8 cellular contexts compared by ENCODE assay signal in the genomic region with DNA sequence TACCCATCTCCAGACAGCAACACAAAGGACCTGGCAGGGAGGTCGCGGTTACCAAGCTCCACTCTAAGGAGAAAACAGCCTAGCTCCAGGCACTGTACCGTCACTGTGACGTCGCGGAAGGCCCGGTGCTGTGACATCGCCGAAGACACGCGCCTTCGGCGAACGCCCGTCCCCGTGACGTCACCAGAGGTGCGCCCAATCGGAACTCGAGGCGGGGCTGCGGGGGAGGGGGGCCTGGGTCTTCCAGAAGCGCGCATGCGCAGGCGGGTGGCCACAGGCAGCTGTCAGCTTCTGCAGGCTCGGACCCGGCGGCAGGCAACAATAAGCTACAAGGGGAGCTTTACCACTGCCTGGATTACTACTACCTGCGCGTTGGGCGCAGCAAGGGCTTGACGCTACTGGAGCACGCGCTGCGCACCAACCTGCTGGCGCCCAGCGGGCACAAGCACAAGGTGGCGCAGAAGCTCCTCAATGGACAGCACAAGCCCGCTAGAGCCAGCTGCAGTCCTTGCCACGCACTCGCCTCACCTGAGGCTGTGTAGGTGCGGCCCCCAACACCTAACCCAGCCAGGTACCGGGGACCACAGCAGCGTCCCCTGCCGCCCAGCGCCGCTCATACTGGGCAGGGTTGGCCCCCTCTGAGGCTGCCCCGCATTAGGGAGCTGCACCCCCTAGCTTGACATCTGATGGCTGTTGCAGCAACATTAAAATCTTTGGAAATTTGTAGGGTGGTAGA.
DNase-seq lines count a peak whose midpoint lies in the region; ATAC-seq and TF ChIP-seq lines count a peak whose summit lies in the region.

No MANE protein-coding gene starts in this region.

- no peaks in the 10 kb centered on the region for H3K79me1 ChIP-seq in mesenchymal stem cell (replicated peaks; ENCODE audit: low read length, poor library complexity, severe bottlenecking)

- H3K4me3 Mint-ChIP-seq in endodermal cell: peak overlapping the region; percentile 53

- peak; percentile 74 for DNase-seq in GDM1 (lab: John Stamatoyannopoulos, UW)
- peak; percentile 72 to 93 for DNase-seq in NCI-H446 (lab: John Stamatoyannopoulos, UW)
- peak; percentile 91 for DNase-seq in activated CD8-positive, alpha-beta memory T cell treated with anti-CD3 and anti-CD28 coated beads, Interleukin-2, amount 50 U/mL, for 48 hours
- DNase-seq in endodermal cell: peak; percentile 99
- DNase-seq in mesenchymal stem cell: peak; percentile 61
- peak; percentile 62 to 84 (median 80) for DNase-seq in stimulated activated CD4-positive, alpha-beta T cell treated with anti-CD3 and anti-CD28 coated beads, TNF-alpha, amount 100 ng/mL, for 48 hours (ENCODE audit: low read depth in 3 of 3)

- H3K4me1 ChIP-seq in endodermal cell (ENCODE audit: control insufficient read depth, insufficient read depth, low read length): no peaks in the 10 kb centered on the region
- H3K4me1 ChIP-seq in mesenchymal stem cell (ENCODE audit: control insufficient read depth, insufficient read depth, low read depth, low read length): peaks cover 10% of the 10 kb centered on the region

- TF ChIP-seq CTCF in endodermal cell (conservative IDR thresholded peaks at IDR 0.05): peak; percentile 81

- H3K9me3 Mint-ChIP-seq in endodermal cell: peaks cover 8% of the 10 kb centered on the region

- peak overlapping the region; percentile 79 for H3K4me3 ChIP-seq in endodermal cell (ENCODE audit: low read length)
- H3K4me3 ChIP-seq in mesenchymal stem cell (ENCODE audit: insufficient read depth in 1 of 2, low read depth in 1 of 2, low read length in 2 of 2): peak overlapping the region; percentile 53 to 72

- no peak overlapping the region for H2BK120ac ChIP-seq in mesenchymal stem cell (ENCODE audit: low read depth, low read length)

- no peaks in the 10 kb centered on the region for H3K36me3 ChIP-seq in endodermal cell (ENCODE audit: control insufficient read depth, insufficient read depth, low read length)
- peaks cover 0 to 18% of the 10 kb centered on the region in 2 experiments for H3K36me3 ChIP-seq in mesenchymal stem cell (ENCODE audit: control insufficient read depth in 1 of 2, insufficient read depth in 2 of 2, low read depth in 1 of 2, low read length in 2 of 2)

- H3K27me3 Mint-ChIP-seq in endodermal cell (ENCODE audit: insufficient read depth): peaks cover 9% of the 10 kb centered on the region

- H3K27ac ChIP-seq in endodermal cell (ENCODE audit: low read depth, low read length) (no peak overlapping the region), mesenchymal stem cell (ENCODE audit: low read length, poor library complexity, severe bottlenecking) (no peak overlapping the region)

- H3K23ac ChIP-seq in mesenchymal stem cell (ENCODE audit: low read length in 2 of 2): no peak overlapping the region

- H3K9ac ChIP-seq in endodermal cell (ENCODE audit: extremely low read depth, low read length, poor library complexity, severe bottlenecking) (no peak overlapping the region), mesenchymal stem cell (ENCODE audit: low read length) (peak overlapping the region; percentile 71)

- H3K27ac Mint-ChIP-seq in endodermal cell: peak overlapping the region; percentile 82

- WGBS in endodermal cell (ENCODE audit: insufficient coverage in 1 of 2, insufficient read length in 1 of 2), 2 experiments: 2 to 8% methylated on average over 9 to 49 of the region's 49 CpGs
- 35% methylated on average over 45 of the region's 49 CpGs for WGBS in mesenchymal stem cell

- H2BK5ac ChIP-seq in mesenchymal stem cell (ENCODE audit: low read depth, low read length, poor library complexity, severe bottlenecking): no peak overlapping the region

- H3K4me1 Mint-ChIP-seq in endodermal cell: peaks cover 2% of the 10 kb centered on the region

- H3K36me3 Mint-ChIP-seq in endodermal cell (ENCODE audit: low read depth): peaks cover 27% of the 10 kb centered on the region

- ATAC-seq in HG02759 (IDR thresholded peaks at IDR 0.05; ENCODE audit: unreplicated experiment) (peak; percentile 76), HG03565 (IDR thresholded peaks at IDR 0.05; ENCODE audit: unreplicated experiment) (no peak)

- peak overlapping the region; percentile 67 for H3K4me2 ChIP-seq in mesenchymal stem cell (ENCODE audit: low read length, poor library complexity, severe bottlenecking)

- no peak overlapping the region for H2BK12ac ChIP-seq in mesenchymal stem cell (ENCODE audit: low read length in 2 of 2)

- peak overlapping the region in 1 of 2 experiments; percentile 74 for H3K14ac ChIP-seq in mesenchymal stem cell (ENCODE audit: low read length in 2 of 2)

- H3K27me3 ChIP-seq in endodermal cell (ENCODE audit: control insufficient read depth, insufficient read depth, low read length, poor library complexity, severe bottlenecking) (no peaks in the 10 kb centered on the region), mesenchymal stem cell (ENCODE audit: control insufficient read depth in 1 of 2, insufficient read depth in 1 of 2, low read length in 2 of 2) (no peaks in the 10 kb centered on the region)

- H3K18ac ChIP-seq in mesenchymal stem cell (ENCODE audit: low read depth in 1 of 2, low read length in 2 of 2): peak overlapping the region in 1 of 2 experiments; percentile 25

- H3K9me3 ChIP-seq in endodermal cell (ENCODE audit: control insufficient read depth, low read length) (peaks cover 5% of the 10 kb centered on the region), mesenchymal stem cell (ENCODE audit: control insufficient read depth, low read length) (no peaks in the 10 kb centered on the region)

- no peak overlapping the region for H3K4ac ChIP-seq in mesenchymal stem cell (ENCODE audit: low read depth in 1 of 2, low read length in 2 of 2)

- H4K8ac ChIP-seq in mesenchymal stem cell (ENCODE audit: low read length): peak overlapping the region; percentile 28

- no peak overlapping the region for H4K91ac ChIP-seq in mesenchymal stem cell (ENCODE audit: low read length)

- H2AFZ ChIP-seq in mesenchymal stem cell (ENCODE audit: low read depth, low read length): no peak overlapping the region

- no peak overlapping the region for H2AK5ac ChIP-seq in mesenchymal stem cell (ENCODE audit: low read length, severe bottlenecking)

- no peak overlapping the region for H2BK15ac ChIP-seq in mesenchymal stem cell (ENCODE audit: low read depth, poor library complexity, severe bottlenecking)
